In the genomic region with DNA sequence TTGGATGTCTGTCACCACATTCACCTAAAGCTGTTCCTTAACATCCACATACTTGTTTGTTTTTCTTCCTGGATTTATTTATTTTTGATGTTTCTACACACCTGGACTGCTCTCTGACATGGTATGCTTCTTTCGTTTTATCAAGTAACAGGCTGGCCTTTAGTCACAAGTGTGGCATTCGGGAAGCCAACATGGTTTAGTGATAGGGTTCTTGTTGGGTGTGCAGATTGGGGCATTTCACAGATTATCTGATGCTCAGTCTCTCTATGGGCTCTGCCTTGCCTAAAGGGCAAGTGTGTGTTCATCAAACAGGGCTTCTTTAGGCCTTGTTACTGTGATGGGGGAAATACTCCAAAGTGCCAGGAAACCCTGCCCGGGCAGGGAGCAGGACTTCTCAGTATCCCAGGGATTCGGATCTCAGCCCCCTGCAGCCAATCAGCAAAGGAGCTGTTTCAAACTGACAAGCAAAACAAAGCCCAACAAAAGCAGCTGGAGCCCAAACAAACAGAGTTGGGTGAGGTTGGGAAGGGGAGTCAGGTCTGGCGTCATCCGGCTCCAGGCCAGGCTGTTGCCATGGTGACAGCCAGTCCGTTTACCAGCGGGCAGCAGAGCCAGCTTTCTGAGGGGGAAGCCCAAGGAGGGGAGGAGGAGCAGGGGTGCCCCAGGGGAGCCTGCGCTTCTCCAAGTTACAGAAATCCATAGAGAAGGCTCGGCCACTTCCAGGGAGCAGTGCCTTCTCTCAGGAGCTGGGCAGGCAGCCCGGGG, we compare ENCODE assay signal across 8 cellular contexts. TPM values are rescaled to one million over a fixed set of nuclear protein-coding genes. Genes with fewer than 3 reads are reported as not detected.
DNase-seq lines count a peak whose midpoint lies in the region; ATAC-seq and TF ChIP-seq lines count a peak whose summit lies in the region.

No MANE protein-coding gene starts in this region.

- peak overlapping the region; percentile 43 for H3K27ac Mint-ChIP-seq in Calu3 (ENCODE audit: unreplicated experiment)
- H3K27ac Mint-ChIP-seq in endothelial cell (ENCODE audit: unreplicated experiment), result peak overlapping the region; percentile 88
- peak overlapping the region; percentile 70 for H3K27ac Mint-ChIP-seq in type B pancreatic cell
- H3K27ac Mint-ChIP-seq in activated CD8-positive, alpha-beta T cell treated with anti-CD3 and anti-CD28 coated beads, Interleukin-2, amount 10 ng/mL, durations not matched to agents 7 days and 5 days, result no peak overlapping the region

- intact Hi-C loops in Calu3 (cut with micrococcal nuclease; ENCODE audit: unreplicated experiment), result loop anchor here (10.0 kb wide), 1 partner anchor 344 kb away; no protein-coding TSS in a partner anchor

- no peak for TF ChIP-seq CTCF in Calu3 (IDR thresholded peaks at IDR 0.05; ENCODE audit: unreplicated experiment)
- no peak for TF ChIP-seq CTCF in endothelial cell (IDR thresholded peaks at IDR 0.05; ENCODE audit: unreplicated experiment)
- no peak for TF ChIP-seq CTCF in type B pancreatic cell (conservative IDR thresholded peaks at IDR 0.05)

- POLR2A ChIA-PET in activated CD8-positive, alpha-beta T cell treated with anti-CD3 and anti-CD28 coated beads, Interleukin-2, amount 10 ng/mL, durations not matched to agents 7 days and 5 days (lab: Charles Lee), result interaction anchor here (0.6 kb wide), 1 partner anchor 99 kb away, joined by 3 read pairs; no protein-coding TSS in a partner anchor

- DNase-seq in Calu3, result peak; percentile 74
- peak; percentile 77 for DNase-seq in NCI-H345 treated with DMSO at 0.1 percent for 48 hours (lab: John Stamatoyannopoulos, UW; ENCODE audit: unreplicated experiment)
- peak; percentile 70 for DNase-seq in endothelial cell (ENCODE audit: low spot score)
- DNase-seq in mesenteric fat pad (ENCODE audit: low spot score), result peak; percentile 96
- DNase-seq in type B pancreatic cell (ENCODE audit: extremely low spot score, unreplicated experiment), result peak; percentile 78
- no peak for DNase-seq in activated CD8-positive, alpha-beta T cell treated with anti-CD3 and anti-CD28 coated beads, Interleukin-2, amount 10 ng/mL, durations not matched to agents 7 days and 5 days

- no peaks in the 10 kb centered on the region for H3K27me3 Mint-ChIP-seq in Calu3 (ENCODE audit: unreplicated experiment)
- no peaks in the 10 kb centered on the region for H3K27me3 Mint-ChIP-seq in endothelial cell (ENCODE audit: unreplicated experiment)
- no peaks in the 10 kb centered on the region for H3K27me3 Mint-ChIP-seq in type B pancreatic cell
- H3K27me3 Mint-ChIP-seq in activated CD8-positive, alpha-beta T cell treated with anti-CD3 and anti-CD28 coated beads, Interleukin-2, amount 10 ng/mL, durations not matched to agents 7 days and 5 days (ENCODE audit: low read depth), result peaks cover 7% of the 10 kb centered on the region

- peaks cover 34% of the 10 kb centered on the region for H3K4me1 Mint-ChIP-seq in Calu3 (ENCODE audit: low read depth, unreplicated experiment)
- H3K4me1 Mint-ChIP-seq in endothelial cell (ENCODE audit: unreplicated experiment), result no peaks in the 10 kb centered on the region
- H3K4me1 Mint-ChIP-seq in type B pancreatic cell (ENCODE audit: unreplicated experiment), result peaks cover 34% of the 10 kb centered on the region
- H3K4me1 Mint-ChIP-seq in activated CD8-positive, alpha-beta T cell treated with anti-CD3 and anti-CD28 coated beads, Interleukin-2, amount 10 ng/mL, durations not matched to agents 7 days and 5 days (ENCODE audit: low read depth), result peaks cover 29% of the 10 kb centered on the region

- BruUV-seq in Calu3 (replicated peaks; lab: Mats Ljungman, UMichigan), result no TSS peak

- no peak for ATAC-seq in GM19324 (IDR thresholded peaks at IDR 0.05; ENCODE audit: low FRiP score, unreplicated experiment)
- no peak for ATAC-seq in activated CD8-positive, alpha-beta T cell treated with anti-CD3 and anti-CD28 coated beads, Interleukin-2, amount 10 ng/mL, durations not matched to agents 7 days and 5 days
- no peak for ATAC-seq in GM21737 (IDR thresholded peaks at IDR 0.05; ENCODE audit: unreplicated experiment)

- CTCF ChIA-PET in Calu3 (lab: Charles Lee), result interaction anchor here (0.6 to 1.2 kb wide), 6 partner anchors 8 to 287 kb away, joined by 3 to 7 read pairs (median 4); no protein-coding TSS in a partner anchor
- CTCF ChIA-PET in activated CD8-positive, alpha-beta T cell treated with anti-CD3 and anti-CD28 coated beads, Interleukin-2, amount 10 ng/mL, durations not matched to agents 7 days and 5 days (lab: Charles Lee), result interaction anchor here (1.2 to 11.6 kb wide), 9 partner anchors 143 to 344 kb away, joined by 3 to 138 read pairs (median 5); no protein-coding TSS in a partner anchor

- H3K36me3 Mint-ChIP-seq in Calu3 (ENCODE audit: insufficient read depth, unreplicated experiment) (no peaks in the 10 kb centered on the region), endothelial cell (ENCODE audit: low read depth, unreplicated experiment) (no peaks in the 10 kb centered on the region), type B pancreatic cell (no peaks in the 10 kb centered on the region)
- H3K36me3 Mint-ChIP-seq in activated CD8-positive, alpha-beta T cell treated with anti-CD3 and anti-CD28 coated beads, Interleukin-2, amount 10 ng/mL, durations not matched to agents 7 days and 5 days (ENCODE audit: low read depth), result no peaks in the 10 kb centered on the region

- no peaks in the 10 kb centered on the region for H3K9me3 Mint-ChIP-seq in Calu3 (ENCODE audit: low read depth, unreplicated experiment)
- H3K9me3 Mint-ChIP-seq in endothelial cell (ENCODE audit: unreplicated experiment), result no peaks in the 10 kb centered on the region
- no peaks in the 10 kb centered on the region for H3K9me3 Mint-ChIP-seq in type B pancreatic cell
- H3K9me3 Mint-ChIP-seq in activated CD8-positive, alpha-beta T cell treated with anti-CD3 and anti-CD28 coated beads, Interleukin-2, amount 10 ng/mL, durations not matched to agents 7 days and 5 days (ENCODE audit: insufficient read depth), result no peaks in the 10 kb centered on the region

- H3K4me3 Mint-ChIP-seq in Calu3 (ENCODE audit: low read depth, unreplicated experiment) (no peak overlapping the region), endothelial cell (ENCODE audit: unreplicated experiment) (no peak overlapping the region), type B pancreatic cell (peak overlapping the region; percentile 21)
- H3K4me3 Mint-ChIP-seq in activated CD8-positive, alpha-beta T cell treated with anti-CD3 and anti-CD28 coated beads, Interleukin-2, amount 10 ng/mL, durations not matched to agents 7 days and 5 days, result no peak overlapping the region

RNA-seq across cellular contexts. Expression of a gene that starts 31.8 kb away (rescaled TPM):
- total RNA-seq in Calu3 (2022) (149 and 183 TPM in 2 replicates), endothelial cell (ENCODE audit: unreplicated experiment) (41.5 TPM), mesenteric fat pad (1,900 TPM), type B pancreatic cell (ENCODE audit: low replicate concordance) (214 and 974 TPM in 2 replicates)
- 100 to 1,000 TPM; 201 to 219 TPM for total RNA-seq in activated CD8-positive, alpha-beta T cell treated with anti-CD3 and anti-CD28 coated beads, Interleukin-2, amount 10 ng/mL, durations not matched to agents 7 days and 5 days
